Comparison of ENCODE assay signal across 10 cellular contexts in genomic region chr11:73521621-73522020, GRCh38.
DNase-seq lines count a peak whose midpoint lies in the region; ATAC-seq and TF ChIP-seq lines count a peak whose summit lies in the region.
"Had no signal": no experiment of that assay in that cellular context is flagged by ENCODE, and none has a peak within 500 bp of the region (broad histone marks: within the 10 kb centered on the region; RNA-seq: fewer than 3 reads in every experiment).

No MANE protein-coding gene starts in this region.

- H3K9me3 ChIP-seq in breast epithelium (no peaks in the 10 kb centered on the region), heart right ventricle (no peaks in the 10 kb centered on the region)
- H3K9me3 ChIP-seq: pancreas had no signal

- CTCF ChIA-PET in MCF 10A (lab: Yijun Ruan, JAX) = interaction anchor here (0.6 kb wide), 1 partner anchor 302 kb away, joined by 3 read pairs; no protein-coding TSS in a partner anchor

- no peak overlapping the region for H3K27ac ChIP-seq in breast epithelium
- no peak overlapping the region for H3K27ac ChIP-seq in heart right ventricle
- H3K27ac ChIP-seq: pancreas had no signal

- H3K36me3 ChIP-seq in breast epithelium (no peaks in the 10 kb centered on the region), heart right ventricle (no peaks in the 10 kb centered on the region)
- H3K36me3 ChIP-seq: pancreas had no signal

- H3K4me1 Mint-ChIP-seq in MCF 10A (ENCODE audit: insufficient read depth, unreplicated experiment) (peaks cover 6% of the 10 kb centered on the region), type B pancreatic cell (ENCODE audit: unreplicated experiment) (peaks cover 27% of the 10 kb centered on the region)
- H3K4me1 Mint-ChIP-seq in central memory CD8-positive, alpha-beta T cell = peaks cover 10% of the 10 kb centered on the region

- 65 to 70% methylated on average over 1 of the region's 1 CpG for WGBS in heart right ventricle, 2 donors

- H3K4me3 ChIP-seq in breast epithelium (no peak overlapping the region), heart right ventricle (no peak overlapping the region)
- H3K4me3 ChIP-seq: pancreas had no signal

- TF ChIP-seq CTCF in MCF 10A (IDR thresholded peaks at IDR 0.05; ENCODE audit: unreplicated experiment) (no peak), breast epithelium (IDR thresholded peaks at IDR 0.05) (no peak), type B pancreatic cell (conservative IDR thresholded peaks at IDR 0.05) (no peak), heart right ventricle (IDR thresholded peaks at IDR 0.05) (no peak)

- H3K9me3 Mint-ChIP-seq in MCF 10A (ENCODE audit: unreplicated experiment) = no peaks in the 10 kb centered on the region
- no peaks in the 10 kb centered on the region for H3K9me3 Mint-ChIP-seq in central memory CD8-positive, alpha-beta T cell
- H3K9me3 Mint-ChIP-seq in type B pancreatic cell = peaks cover 10% of the 10 kb centered on the region

- POLR2A ChIA-PET in MCF 10A (lab: Yijun Ruan, JAX) = interaction anchor here (1.0 kb wide), 1 partner anchor 9 kb away, joined by 3 read pairs; no protein-coding TSS in a partner anchor

- intact Hi-C loops in MCF 10A (cut with micrococcal nuclease) = no loop called here
- intact Hi-C loops in breast epithelium (cut with DNase I; ENCODE audit: low total_unique reads) = no loop called here
- intact Hi-C loops in heart right ventricle (cut with DNase I) = no loop called here

- no peak for ATAC-seq in central memory CD8-positive, alpha-beta T cell (replicated peaks; ENCODE audit: extremely low read depth, poor library complexity, severe bottlenecking)
- ATAC-seq in GM18520 (IDR thresholded peaks at IDR 0.05; ENCODE audit: unreplicated experiment) (no peak), heart right ventricle (no peak)
- ATAC-seq: pancreas had no signal

- no peak overlapping the region for H3K4me3 Mint-ChIP-seq in MCF 10A (ENCODE audit: unreplicated experiment)
- no peak overlapping the region for H3K4me3 Mint-ChIP-seq in central memory CD8-positive, alpha-beta T cell
- no peak overlapping the region for H3K4me3 Mint-ChIP-seq in type B pancreatic cell

- no peaks in the 10 kb centered on the region for H3K36me3 Mint-ChIP-seq in MCF 10A (ENCODE audit: insufficient read depth, unreplicated experiment)
- H3K36me3 Mint-ChIP-seq in central memory CD8-positive, alpha-beta T cell (ENCODE audit: insufficient read depth) = no peaks in the 10 kb centered on the region
- H3K36me3 Mint-ChIP-seq in type B pancreatic cell = peaks cover 8% of the 10 kb centered on the region

- no TSS peak for BruUV-seq in MCF 10A (replicated peaks; lab: Mats Ljungman, UMichigan)

- H3K27me3 ChIP-seq in breast epithelium (no peaks in the 10 kb centered on the region), heart right ventricle (no peaks in the 10 kb centered on the region)
- H3K27me3 ChIP-seq: pancreas had no signal

- TF ChIP-seq POLR2A in breast epithelium (IDR thresholded peaks at IDR 0.05) = no peak

- DNase-seq in MCF 10A (ENCODE audit: unreplicated experiment) (peak; percentile 7), breast epithelium (ENCODE audit: low spot score in 2 of 2) (no peak), NCI-H446 treated with DMSO at 0.1 percent for 48 hours (lab: John Stamatoyannopoulos, UW) (peak; percentile 58), type B pancreatic cell (ENCODE audit: extremely low spot score, unreplicated experiment) (no peak), heart right ventricle (no peak), GM19240 (ENCODE audit: insufficient read length, low spot score) (no peak)
- DNase-seq in central memory CD8-positive, alpha-beta T cell (ENCODE audit: low spot score in 2 of 2) = no peak
- DNase-seq: Caco-2, pancreas had no signal

- H3K27ac Mint-ChIP-seq in MCF 10A (ENCODE audit: low read depth, unreplicated experiment) (no peak overlapping the region), type B pancreatic cell (peak overlapping the region; percentile 6)
- peak overlapping the region; percentile 23 for H3K27ac Mint-ChIP-seq in central memory CD8-positive, alpha-beta T cell (ENCODE audit: low read depth)

- H3K27me3 Mint-ChIP-seq in MCF 10A (ENCODE audit: insufficient read depth, unreplicated experiment) (no peaks in the 10 kb centered on the region), type B pancreatic cell (no peaks in the 10 kb centered on the region)
- no peaks in the 10 kb centered on the region for H3K27me3 Mint-ChIP-seq in central memory CD8-positive, alpha-beta T cell

- H3K4me1 ChIP-seq in breast epithelium (no peaks in the 10 kb centered on the region), heart right ventricle (peaks cover 0 to 25% (median 17%) of the 10 kb centered on the region in 9 donors)
- H3K4me1 ChIP-seq: pancreas had no signal

Comparison
In these comparisons a context has a peak if more than half of its experiments do, and no peak if none do; other contexts are left out.
1. DNase-seq: peak in MCF 10A (single experiment) and NCI-H446 treated with DMSO at 0.1 percent for 48 hours (single experiment); none in breast epithelium (0 of 2), central memory CD8-positive, alpha-beta T cell (0 of 2), type B pancreatic cell (single experiment), heart right ventricle (0 of 2) and GM19240 (single experiment).